In the genomic region with DNA sequence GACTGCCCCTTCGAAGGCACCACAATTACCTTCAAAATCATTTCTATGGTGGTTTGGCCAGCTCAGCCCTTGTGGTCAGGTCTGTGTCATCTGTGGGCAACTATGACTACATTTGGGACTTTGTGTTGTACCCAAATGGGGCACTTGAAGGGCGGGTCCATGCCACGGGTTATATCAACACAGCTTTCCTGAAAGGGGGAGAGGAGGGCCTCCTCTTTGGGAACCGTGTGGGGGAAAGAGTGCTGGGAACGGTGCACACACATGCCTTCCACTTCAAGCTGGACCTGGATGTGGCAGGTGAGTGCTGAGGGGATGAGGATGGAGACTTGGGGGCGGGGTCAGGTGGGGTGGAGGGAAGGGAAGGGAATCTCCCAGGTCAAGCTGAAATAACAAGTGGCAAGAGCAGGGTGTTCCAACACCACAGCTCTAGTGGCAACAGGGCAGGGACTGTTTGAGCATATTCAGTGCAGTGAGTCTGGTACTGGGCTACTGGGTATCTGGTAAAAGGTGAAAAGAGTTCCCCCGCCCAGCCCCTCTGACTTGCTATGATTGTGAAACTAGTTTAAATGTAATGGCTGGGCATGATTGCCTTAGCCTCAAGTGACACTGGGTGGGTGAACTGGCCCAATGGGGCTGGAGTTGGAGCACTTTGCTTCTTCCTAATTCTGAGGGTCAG, we compare ENCODE assay signal across 13 cellular contexts. TPM values are rescaled to one million over a fixed set of nuclear protein-coding genes. Genes with fewer than 3 reads are reported as not detected.
DNase-seq lines count a peak whose midpoint lies in the region; ATAC-seq and TF ChIP-seq lines count a peak whose summit lies in the region.
"Had no signal": no experiment of that assay in that cellular context is flagged by ENCODE, and none has a peak within 500 bp of the region (broad histone marks: within the 10 kb centered on the region; RNA-seq: fewer than 3 reads in every experiment).

No MANE protein-coding gene starts in this region.

- CTCF ChIA-PET in activated B cell treated with CpG ODN at 0.5 μM for 24 hours (lab: Charles Lee) = no interaction called here

- H3K27me3 Mint-ChIP-seq in activated B cell treated with CpG ODN at 0.5 μM for 24 hours = no peaks in the 10 kb centered on the region
- no peaks in the 10 kb centered on the region for H3K27me3 Mint-ChIP-seq in stimulated activated naive B cell treated with anti-CD40 and anti-IgM and Interleukin-4, amounts not matched to agents 10 μg/mL and 1 μg/mL and 100 μg/mL, for 72 hours
- H3K27me3 Mint-ChIP-seq: B cell had no signal

- TF ChIP-seq POLR2A in vagina (IDR thresholded peaks at IDR 0.05) = no peak

- peaks cover 49% of the 10 kb centered on the region for H3K36me3 Mint-ChIP-seq in activated B cell treated with CpG ODN at 0.5 μM for 24 hours (ENCODE audit: low read depth)
- H3K36me3 Mint-ChIP-seq in stimulated activated naive B cell treated with anti-CD40 and anti-IgM and Interleukin-4, amounts not matched to agents 10 μg/mL and 1 μg/mL and 100 μg/mL, for 72 hours = peaks cover 30 to 40% of the 10 kb centered on the region in 2 donors

- H3K27ac Mint-ChIP-seq in activated B cell treated with CpG ODN at 0.5 μM for 24 hours = peak overlapping the region; percentile 59
- H3K27ac Mint-ChIP-seq in stimulated activated naive B cell treated with anti-CD40 and anti-IgM and Interleukin-4, amounts not matched to agents 10 μg/mL and 1 μg/mL and 100 μg/mL, for 72 hours = peak overlapping the region; percentile 95
- H3K27ac Mint-ChIP-seq: B cell had no signal

- peaks cover 17% of the 10 kb centered on the region for H3K4me1 Mint-ChIP-seq in activated B cell treated with CpG ODN at 0.5 μM for 24 hours
- peaks cover 19 to 38% of the 10 kb centered on the region in 2 donors for H3K4me1 Mint-ChIP-seq in stimulated activated naive B cell treated with anti-CD40 and anti-IgM and Interleukin-4, amounts not matched to agents 10 μg/mL and 1 μg/mL and 100 μg/mL, for 72 hours
- H3K4me1 Mint-ChIP-seq: B cell had no signal

- H3K4me1 ChIP-seq in vagina = peaks cover 23% of the 10 kb centered on the region

- peak; percentile 22 for DNase-seq in activated T-cell treated with anti-CD3 and anti-CD28 coated beads for 24 hours (ENCODE audit: low read depth)
- DNase-seq in activated T-cell treated with anti-CD3 and anti-CD28 coated beads for 4 hours = no peak
- DNase-seq in activated B cell treated with CpG ODN at 0.5 μM for 24 hours = no peak
- peak; percentile 23 for DNase-seq in fibroblast of mammary gland (ENCODE audit: low read depth)
- peak; percentile 45 for DNase-seq in stimulated activated naive B cell treated with anti-CD40 and anti-IgM and Interleukin-4, amounts not matched to agents 10 μg/mL and 1 μg/mL and 100 μg/mL, for 72 hours
- DNase-seq in NCI-H510A (lab: John Stamatoyannopoulos, UW) = no peak
- no peak for DNase-seq in vagina (ENCODE audit: extremely low spot score in 2 of 2)
- DNase-seq: caudate nucleus, NCI-H2171 treated with DMSO at 0.1 percent for 48 hours, T1000 had no signal

- H3K27me3 ChIP-seq in vagina = no peaks in the 10 kb centered on the region

- no peaks in the 10 kb centered on the region for H3K9me3 Mint-ChIP-seq in activated B cell treated with CpG ODN at 0.5 μM for 24 hours
- no peaks in the 10 kb centered on the region for H3K9me3 Mint-ChIP-seq in stimulated activated naive B cell treated with anti-CD40 and anti-IgM and Interleukin-4, amounts not matched to agents 10 μg/mL and 1 μg/mL and 100 μg/mL, for 72 hours

- peak; percentile 60 for ATAC-seq in activated B cell treated with CpG ODN at 0.5 μM for 24 hours (ENCODE audit: low read depth)
- ATAC-seq in stimulated activated naive B cell treated with anti-CD40 and anti-IgM and Interleukin-4, amounts not matched to agents 10 μg/mL and 1 μg/mL and 100 μg/mL, for 72 hours (replicated peaks) = peak; percentile 84 to 85
- ATAC-seq in HG03175 (IDR thresholded peaks at IDR 0.05; ENCODE audit: unreplicated experiment) = no peak

- H3K27ac ChIP-seq in vagina = no peak overlapping the region
- H3K27ac ChIP-seq: HL-60 had no signal

- intact Hi-C loops in activated B cell treated with CpG ODN at 0.5 μM for 24 hours (cut with micrococcal nuclease) (no loop called here), vagina (cut with DNase I) (loop anchor here (2.0 kb wide), 1 partner anchor 91 kb away; no protein-coding TSS in a partner anchor)

- no peaks in the 10 kb centered on the region for H3K9me3 ChIP-seq in vagina

- H3K36me3 ChIP-seq in vagina = peaks cover 0 to 32% of the 10 kb centered on the region in 2 donors

- no peak overlapping the region for H3K4me3 Mint-ChIP-seq in activated B cell treated with CpG ODN at 0.5 μM for 24 hours
- peak overlapping the region; percentile 64 to 73 for H3K4me3 Mint-ChIP-seq in stimulated activated naive B cell treated with anti-CD40 and anti-IgM and Interleukin-4, amounts not matched to agents 10 μg/mL and 1 μg/mL and 100 μg/mL, for 72 hours
- H3K4me3 Mint-ChIP-seq: B cell had no signal

- no peak overlapping the region for H3K4me3 ChIP-seq in fibroblast of mammary gland (ENCODE audit: control insufficient read depth, low read depth, low read length)
- H3K4me3 ChIP-seq in vagina = no peak overlapping the region

- POLR2A ChIA-PET in activated B cell treated with CpG ODN at 0.5 μM for 24 hours (lab: Charles Lee) = interaction anchor here (0.6 to 2.1 kb wide), 6 partner anchors 22 to 1657 kb away, joined by 3 to 8 read pairs (median 3); partner anchors contain the start of genes BECN1, GPATCH8, PSMC3IP and RPL27

- no peak for TF ChIP-seq CTCF in activated B cell treated with CpG ODN at 0.5 μM for 24 hours (IDR thresholded peaks at IDR 0.05)
- no peak for TF ChIP-seq CTCF in fibroblast of mammary gland (conservative IDR thresholded peaks at IDR 0.05; ENCODE audit: control insufficient read depth, insufficient read depth, low read depth, low read length)
- TF ChIP-seq CTCF in vagina (IDR thresholded peaks at IDR 0.05) = no peak

RNA-seq across cellular contexts. Expression of gene AOC2, which starts 1.7 kb away (rescaled TPM):
- 2.0 and 3.9 TPM in 2 replicates for total RNA-seq in activated B cell treated with CpG ODN at 0.5 μM for 24 hours
- total RNA-seq in vagina = 2.2 TPM

RNA-seq across cellular contexts. Expression of gene AOC3, which starts 4.9 kb away (rescaled TPM):
- total RNA-seq in activated B cell treated with CpG ODN at 0.5 μM for 24 hours (0.64 and 1.4 TPM in 2 replicates), vagina (31.7 TPM)

RNA-seq across cellular contexts. Expression of gene PSME3, which starts 12.9 kb away (rescaled TPM):
- 136 and 141 TPM in 2 replicates for total RNA-seq in activated B cell treated with CpG ODN at 0.5 μM for 24 hours
- total RNA-seq in vagina = 70.0 TPM

RNA-seq across cellular contexts. Expression of gene BECN1, which starts 22.0 kb away (rescaled TPM):
- total RNA-seq in activated B cell treated with CpG ODN at 0.5 μM for 24 hours = 113 and 118 TPM in 2 replicates
- 111 TPM for total RNA-seq in vagina

RNA-seq across cellular contexts. Expression of gene CNTD1, which starts 47.4 kb away (rescaled TPM):
- not detected in 2 replicates for total RNA-seq in activated B cell treated with CpG ODN at 0.5 μM for 24 hours
- total RNA-seq in vagina = not detected
- total RNA-seq: B cell had no signal

Comparison
In these comparisons a context has a peak if more than half of its experiments do, and no peak if none do; other contexts are left out.
1. DNase-seq: peak in activated T-cell treated with anti-CD3 and anti-CD28 coated beads for 24 hours (single experiment), fibroblast of mammary gland (single experiment) and stimulated activated naive B cell treated with anti-CD40 and anti-IgM and Interleukin-4, amounts not matched to agents 10 μg/mL and 1 μg/mL and 100 μg/mL, for 72 hours (single experiment); none in activated T-cell treated with anti-CD3 and anti-CD28 coated beads for 4 hours (single experiment), activated B cell treated with CpG ODN at 0.5 μM for 24 hours (single experiment), NCI-H510A (single experiment) and vagina (0 of 2).
2. RNA of gene AOC3, which starts 4.9 kb away (total RNA-seq): 31.7 TPM in vagina (single experiment); 0.64 to 1.4 TPM in activated B cell treated with CpG ODN at 0.5 μM for 24 hours; every median in the first group is over 10 times any median in the second.